ENCODE assay signal across 24 cellular contexts in the genomic region with DNA sequence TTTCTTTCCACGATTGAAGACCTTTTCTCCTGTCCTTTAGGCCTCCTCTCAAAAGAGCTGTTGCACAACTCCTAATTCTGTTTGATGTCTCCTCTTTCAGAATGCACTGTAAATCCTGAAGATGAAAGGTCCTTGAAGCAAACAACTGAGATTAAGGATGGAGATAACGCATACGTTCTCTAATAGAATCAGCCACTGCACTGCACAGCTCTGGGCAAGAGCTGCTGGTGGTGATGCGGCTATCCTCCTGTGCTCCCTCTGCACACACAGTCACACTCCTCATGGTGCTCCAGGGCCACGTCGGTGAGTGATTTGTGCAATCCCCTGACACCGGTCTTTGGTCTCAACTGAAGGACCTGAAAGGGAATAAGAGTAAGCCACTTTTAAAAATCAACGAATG.
DNase-seq lines count a peak whose midpoint lies in the region; ATAC-seq and TF ChIP-seq lines count a peak whose summit lies in the region.
"Had no signal": no experiment of that assay in that cellular context is flagged by ENCODE, and none has a peak within 500 bp of the region (broad histone marks: within the 10 kb centered on the region; RNA-seq: fewer than 3 reads in every experiment).

No MANE protein-coding gene starts in this region.

- no peaks in the 10 kb centered on the region for H3K9me2 ChIP-seq in HCT116 (ENCODE audit: insufficient read depth)

- no peak overlapping the region for H3K9ac ChIP-seq in HCT116 (ENCODE audit: low read length)

- peak overlapping the region; percentile 68 for H3K27ac Mint-ChIP-seq in nephron progenitor cell
- H3K27ac Mint-ChIP-seq: activated CD4-positive, alpha-beta T cell treated with anti-CD3 and anti-CD28 coated beads for 36 hours; CD4-positive, alpha-beta T cell; memory B cell; T-helper 2 cell treated with Interferon-gamma antibody and Interleukin-4, amounts not matched to agents 5 μg/mL and 100 μg/mL, for 36 hours had no signal

- TF ChIP-seq CTCF in HCT116 (IDR thresholded peaks at IDR 0.05 in 2 of 3, conservative IDR thresholded peaks at IDR 0.05 in 1 of 3; ENCODE audit: borderline replicate concordance in 1 of 3, insufficient read depth in 1 of 3, low read depth in 2 of 3, low read length in 2 of 3) (no peak), nephron progenitor cell (IDR thresholded peaks at IDR 0.05) (no peak), Peyer's patch (IDR thresholded peaks at IDR 0.05) (no peak), gastroesophageal sphincter (IDR thresholded peaks at IDR 0.05) (no peak)

- no peak overlapping the region for H3K4me2 ChIP-seq in HCT116 (ENCODE audit: low read length)

- no peak for TF ChIP-seq RAD21 in HCT116 (IDR thresholded peaks at IDR 0.05; ENCODE audit: low read depth)

- H3K4me1 Mint-ChIP-seq in nephron progenitor cell, result peaks cover 17% of the 10 kb centered on the region
- H3K4me1 Mint-ChIP-seq: activated CD4-positive, alpha-beta T cell treated with anti-CD3 and anti-CD28 coated beads for 36 hours; memory B cell had no signal

- RAD21 ChIA-PET in HCT116 (lab: Charles Lee; ENCODE audit: low non-redundant PET in 1 of 2, low total read pairs in 2 of 2, uncharacterized antibody in 2 of 2, unreplicated experiment in 2 of 2), result no interaction called here

- peak; percentile 24 for DNase-seq in NCI-H1105 treated with DMSO at 0.1 percent for 48 hours (lab: John Stamatoyannopoulos, UW)
- no peak for DNase-seq in NCI-H1105 (lab: John Stamatoyannopoulos, UW)
- no peak for DNase-seq in HCT116 (ENCODE audit: low read depth, low spot score)
- peak; percentile 80 for DNase-seq in SK-N-DZ (ENCODE audit: low spot score)
- DNase-seq in nephron progenitor cell, result peak; percentile 2
- no peak for DNase-seq in Peyer's patch
- no peak for DNase-seq in NAMALWA (ENCODE audit: low spot score)
- DNase-seq: activated CD4-positive, alpha-beta T cell treated with anti-CD3 and anti-CD28 coated beads for 36 hours; activated CD8-positive, alpha-beta memory T cell treated with anti-CD3 and anti-CD28 coated beads for 24 hours; activated gamma-delta T cell; AML-193; CD4-positive, alpha-beta T cell; cerebellar nuclear complex; EL; gastrocnemius medialis; hippocampal formation; NCI-H2227 treated with DMSO at 0.1 percent for 48 hours; stimulated activated naive CD4-positive, alpha-beta T cell treated with Interleukin-2 at 50 U/mL for 16 hours had no signal

- no peak overlapping the region for H2AFZ ChIP-seq in HCT116 (ENCODE audit: low read depth, low read length, poor library complexity, severe bottlenecking)

- BruUV-seq in HCT116 (replicated peaks; lab: Mats Ljungman, UMichigan), result no TSS peak

- POLR2A ChIA-PET in HCT116 (lab: Charles Lee), result no interaction called here

- H3K27me3 ChIP-seq in HCT116 (ENCODE audit: insufficient read depth, low read length) (no peaks in the 10 kb centered on the region), Peyer's patch (no peaks in the 10 kb centered on the region), gastroesophageal sphincter (no peaks in the 10 kb centered on the region)
- H3K27me3 ChIP-seq: gastrocnemius medialis had no signal

- H3K27me3 Mint-ChIP-seq in nephron progenitor cell (ENCODE audit: low read depth, poor library complexity), result peaks cover 6% of the 10 kb centered on the region
- H3K27me3 Mint-ChIP-seq: activated CD4-positive, alpha-beta T cell treated with anti-CD3 and anti-CD28 coated beads for 36 hours; CD4-positive, alpha-beta T cell; memory B cell had no signal

- no peak for TF ChIP-seq EP300 in gastroesophageal sphincter (IDR thresholded peaks at IDR 0.05)

- no peak overlapping the region for H3K4me3 ChIP-seq in HCT116 (replicated peaks in 1 of 2; ENCODE audit: low read depth in 1 of 2, low read length in 2 of 2)
- H3K4me3 ChIP-seq in Peyer's patch, result no peak overlapping the region
- no peak overlapping the region for H3K4me3 ChIP-seq in gastroesophageal sphincter
- H3K4me3 ChIP-seq: gastrocnemius medialis, GM12878, prostate gland had no signal

- no peak for TF ChIP-seq POLR2A in HCT116 (IDR thresholded peaks at IDR 0.05; ENCODE audit: borderline replicate concordance, extremely low read depth, insufficient read depth, insufficient read length)
- TF ChIP-seq POLR2A in Peyer's patch (IDR thresholded peaks at IDR 0.05), result no peak
- no peak for TF ChIP-seq POLR2A in gastroesophageal sphincter (IDR thresholded peaks at IDR 0.05)

- intact Hi-C loops in HCT116 (cut with micrococcal nuclease), result no loop called here

- CTCF ChIA-PET in HCT116 (lab: Charles Lee), result no interaction called here

- H4K20me1 ChIP-seq in HCT116 (ENCODE audit: insufficient read depth), result no peaks in the 10 kb centered on the region

- H3K4me3 Mint-ChIP-seq in nephron progenitor cell, result no peak overlapping the region
- H3K4me3 Mint-ChIP-seq: activated CD4-positive, alpha-beta T cell treated with anti-CD3 and anti-CD28 coated beads for 36 hours; CD4-positive, alpha-beta T cell; memory B cell; T-helper 2 cell treated with Interferon-gamma antibody and Interleukin-4, amounts not matched to agents 5 μg/mL and 100 μg/mL, for 36 hours had no signal

- H3K36me3 Mint-ChIP-seq in nephron progenitor cell (ENCODE audit: low read depth), result peaks cover 59% of the 10 kb centered on the region
- H3K36me3 Mint-ChIP-seq: memory B cell had no signal

- ATAC-seq in HCT116, result no peak
- no peak for ATAC-seq in gastroesophageal sphincter
- ATAC-seq: activated CD4-positive, alpha-beta T cell treated with anti-CD3 and anti-CD28 coated beads for 36 hours; gastrocnemius medialis; GM12878; left lobe of liver had no signal

- peak overlapping the region; percentile 44; the same call in 1 of the 2 replicates for H3K27ac ChIP-seq in HCT116 (ENCODE audit: low read depth, low read length)
- no peak overlapping the region for H3K27ac ChIP-seq in Peyer's patch
- H3K27ac ChIP-seq in gastroesophageal sphincter, result no peak overlapping the region
- H3K27ac ChIP-seq: gastrocnemius medialis, prostate gland had no signal

- H3K4me1 ChIP-seq in HCT116 (ENCODE audit: control insufficient read depth in 1 of 2, insufficient read depth in 2 of 2, low read length in 2 of 2), result peaks cover 0 to 8% of the 10 kb centered on the region in 2 experiments; a peak in 3 of 4 replicates
- H3K4me1 ChIP-seq in Peyer's patch, result no peaks in the 10 kb centered on the region
- peaks cover 0 to 29% (median 0%) of the 10 kb centered on the region in 3 donors for H3K4me1 ChIP-seq in gastroesophageal sphincter
- H3K4me1 ChIP-seq: prostate gland had no signal

- no peaks in the 10 kb centered on the region for H3K9me3 ChIP-seq in HCT116 (ENCODE audit: control insufficient read depth in 1 of 2, insufficient read depth in 1 of 2, low read depth in 1 of 2, low read length in 2 of 2)
- no peaks in the 10 kb centered on the region for H3K9me3 ChIP-seq in Peyer's patch
- no peaks in the 10 kb centered on the region for H3K9me3 ChIP-seq in gastroesophageal sphincter
- H3K9me3 ChIP-seq: gastrocnemius medialis, prostate gland had no signal

- H3K9me3 Mint-ChIP-seq in nephron progenitor cell, result peaks cover 6% of the 10 kb centered on the region
- H3K9me3 Mint-ChIP-seq: T-helper 2 cell treated with Interferon-gamma antibody and Interleukin-4, amounts not matched to agents 5 μg/mL and 100 μg/mL, for 36 hours had no signal

- WGBS in gastroesophageal sphincter (ENCODE audit: low coverage in 1 of 2), 2 donors, result 74 to 77% methylated on average over 4 to 6 of the region's 8 CpGs

- H3K36me3 ChIP-seq in HCT116 (ENCODE audit: control insufficient read depth in 1 of 2, insufficient read depth in 2 of 2, low read length in 2 of 2) (no peaks in the 10 kb centered on the region), Peyer's patch (no peaks in the 10 kb centered on the region), gastroesophageal sphincter (peaks cover 0 to 6% of the 10 kb centered on the region in 2 donors)
- H3K36me3 ChIP-seq: gastrocnemius medialis, prostate gland had no signal

- H3K79me2 ChIP-seq in HCT116 (ENCODE audit: insufficient read depth, low read length), result no peaks in the 10 kb centered on the region

TF ChIP-seq in HCT116, 20 proteins besides CTCF, POLR2A, EP300 and RAD21:
- peak; percentile 37 for TF ChIP-seq TCF7L2 (IDR thresholded peaks at IDR 0.05; ENCODE audit: borderline replicate concordance, extremely low read depth, insufficient read depth, insufficient read length)
- TF ChIP-seq SRF (IDR thresholded peaks at IDR 0.05; ENCODE audit: low read depth), result no peak

Comparison
In these comparisons a context has a peak if more than half of its experiments do, and no peak if none do; other contexts are left out.
1. DNase-seq: peak in NCI-H1105 treated with DMSO at 0.1 percent for 48 hours (single experiment), SK-N-DZ (single experiment) and nephron progenitor cell (single experiment); none in NCI-H1105 (single experiment), HCT116 (single experiment), Peyer's patch (0 of 3) and NAMALWA (single experiment).